ENCODE assay signal across 8 cellular contexts in the genomic region with DNA sequence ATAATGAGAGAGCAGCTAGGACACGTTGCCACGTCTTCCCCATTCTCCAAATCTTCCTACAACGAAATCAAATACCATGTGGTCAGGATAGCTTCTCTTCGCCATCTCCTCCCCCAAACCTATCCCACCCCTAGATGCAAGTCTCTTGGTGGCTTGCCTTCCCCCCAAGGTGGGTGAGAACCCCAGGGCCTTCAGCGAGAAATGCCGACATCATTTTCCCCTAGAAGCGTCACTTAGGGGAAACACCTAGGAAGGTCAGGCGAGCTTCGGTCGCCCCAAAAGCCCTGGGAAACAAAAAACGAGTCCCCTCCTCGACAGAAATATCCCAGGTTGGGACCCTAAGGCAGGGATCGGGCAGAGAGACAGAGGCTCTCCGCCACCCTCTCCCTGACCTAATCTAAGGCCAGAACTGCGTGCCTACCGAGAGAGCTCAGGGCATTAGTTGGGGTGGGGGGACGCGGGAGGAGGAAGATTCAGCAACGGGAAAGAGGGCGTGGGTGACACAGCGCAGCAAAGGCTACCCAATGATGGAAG. TPM values are rescaled to one million over a fixed set of nuclear protein-coding genes. Genes with fewer than 3 reads are reported as not detected.
DNase-seq lines count a peak whose midpoint lies in the region; ATAC-seq and TF ChIP-seq lines count a peak whose summit lies in the region.

No MANE protein-coding gene starts in this region.

- H3K9ac ChIP-seq in iPS-18a (ENCODE audit: low read length) (peak overlapping the region; percentile 80), subcutaneous abdominal adipose tissue (ENCODE audit: low read length in 5 of 5) (peak overlapping the region; percentile 77 to 96 (median 85))

- POLR2A ChIA-PET in CD8-positive, alpha-beta T cell (lab: Charles Lee): interaction anchor here (0.6 to 3.1 kb wide), 15 partner anchors 22 to 915 kb away, joined by 3 to 17 read pairs (median 6); no protein-coding TSS in a partner anchor
- POLR2A ChIA-PET in activated CD4-positive, alpha-beta memory T cell treated with anti-CD3 and anti-CD28 coated beads, Interleukin-2, amount 10 ng/mL, durations not matched to agents 7 days and 5 days (lab: Charles Lee): interaction anchor here (0.7 to 3.4 kb wide), 22 partner anchors 10 to 1317 kb away, joined by 3 to 26 read pairs (median 4); partner anchors contain the start of genes CAPN7, NR2C2 and PLCL2

- H3K4me3 ChIP-seq in CD8-positive, alpha-beta T cell (ENCODE audit: low read depth, low read length): peak overlapping the region; percentile 72
- H3K4me3 ChIP-seq in iPS-18a (ENCODE audit: low read length): peak overlapping the region; percentile 93
- peak overlapping the region; percentile 91 to 99 (median 92) for H3K4me3 ChIP-seq in subcutaneous abdominal adipose tissue (ENCODE audit: low read depth in 1 of 5, low read length in 5 of 5)

- H3K27me3 ChIP-seq in CD8-positive, alpha-beta T cell (ENCODE audit: insufficient read depth, low read length): no peaks in the 10 kb centered on the region
- H3K27me3 ChIP-seq in iPS-18a (ENCODE audit: control insufficient read depth, insufficient read depth, low read length): no peaks in the 10 kb centered on the region
- no peaks in the 10 kb centered on the region for H3K27me3 ChIP-seq in subcutaneous abdominal adipose tissue (ENCODE audit: control insufficient read depth in 5 of 5, insufficient read depth in 4 of 5, low read length in 5 of 5)

- H3K9me3 Mint-ChIP-seq in CD8-positive, alpha-beta T cell: no peaks in the 10 kb centered on the region
- H3K9me3 Mint-ChIP-seq in activated CD4-positive, alpha-beta memory T cell treated with anti-CD3 and anti-CD28 coated beads, Interleukin-2, amount 10 ng/mL, durations not matched to agents 7 days and 5 days: no peaks in the 10 kb centered on the region

- peak in 2 of 7 experiments; percentile 12 to 28 for DNase-seq in CD8-positive, alpha-beta T cell
- DNase-seq in activated CD4-positive, alpha-beta memory T cell treated with anti-CD3 and anti-CD28 coated beads, Interleukin-2, amount 10 ng/mL, durations not matched to agents 7 days and 5 days: peak; percentile 23
- no peak for DNase-seq in GM20000 (ENCODE audit: low spot score)
- DNase-seq in AG20443 (ENCODE audit: low spot score): no peak
- no peak for DNase-seq in NCI-H510A (lab: John Stamatoyannopoulos, UW)

- no peak for TF ChIP-seq CTCF in CD8-positive, alpha-beta T cell (IDR thresholded peaks at IDR 0.05)
- TF ChIP-seq CTCF in GM20000 (IDR thresholded peaks at IDR 0.05; ENCODE audit: extremely low read depth, missing control alignments): no peak

- peaks cover 33% of the 10 kb centered on the region for H3K36me3 Mint-ChIP-seq in CD8-positive, alpha-beta T cell
- peaks cover 11% of the 10 kb centered on the region for H3K36me3 Mint-ChIP-seq in activated CD4-positive, alpha-beta memory T cell treated with anti-CD3 and anti-CD28 coated beads, Interleukin-2, amount 10 ng/mL, durations not matched to agents 7 days and 5 days (ENCODE audit: low read depth)

- no peak for ATAC-seq in CD8-positive, alpha-beta T cell
- peak; percentile 3 for ATAC-seq in HG02588 (IDR thresholded peaks at IDR 0.05; ENCODE audit: unreplicated experiment)

- H3K36me3 ChIP-seq in CD8-positive, alpha-beta T cell (ENCODE audit: insufficient read depth, low read length): no peaks in the 10 kb centered on the region
- H3K36me3 ChIP-seq in iPS-18a (ENCODE audit: control insufficient read depth, low read depth, low read length): peaks cover 15% of the 10 kb centered on the region
- peaks cover 10 to 16% (median 14%) of the 10 kb centered on the region in 5 donors for H3K36me3 ChIP-seq in subcutaneous abdominal adipose tissue (ENCODE audit: control insufficient read depth in 5 of 5, insufficient read depth in 5 of 5, low read length in 5 of 5)

- intact Hi-C loops in CD8-positive, alpha-beta T cell (cut with DNase I, micrococcal nuclease): loop anchor here (1.0 to 10.0 kb wide), 8 partner anchors 249 to 1612 kb away; partner anchors contain the start of genes EAF1 (in 2 of the 2), METTL6 (in 2 of the 2), PLCL2 (in 2 of the 2) and BTD (in 1 of the 2)

- peak overlapping the region; percentile 100 for H3K4me3 Mint-ChIP-seq in CD8-positive, alpha-beta T cell
- peak overlapping the region; percentile 96 for H3K4me3 Mint-ChIP-seq in activated CD4-positive, alpha-beta memory T cell treated with anti-CD3 and anti-CD28 coated beads, Interleukin-2, amount 10 ng/mL, durations not matched to agents 7 days and 5 days

- H3K27ac ChIP-seq in CD8-positive, alpha-beta T cell (ENCODE audit: low read depth, low read length): peak overlapping the region; percentile 92
- H3K27ac ChIP-seq in iPS-18a (ENCODE audit: low read length) (peak overlapping the region; percentile 50), subcutaneous abdominal adipose tissue (ENCODE audit: low read depth, low read length) (peak overlapping the region; percentile 81)

- H3K27ac Mint-ChIP-seq in CD8-positive, alpha-beta T cell: peak overlapping the region; percentile 99
- peak overlapping the region; percentile 93 for H3K27ac Mint-ChIP-seq in activated CD4-positive, alpha-beta memory T cell treated with anti-CD3 and anti-CD28 coated beads, Interleukin-2, amount 10 ng/mL, durations not matched to agents 7 days and 5 days

- no peaks in the 10 kb centered on the region for H3K27me3 Mint-ChIP-seq in CD8-positive, alpha-beta T cell (ENCODE audit: low read depth)
- no peaks in the 10 kb centered on the region for H3K27me3 Mint-ChIP-seq in activated CD4-positive, alpha-beta memory T cell treated with anti-CD3 and anti-CD28 coated beads, Interleukin-2, amount 10 ng/mL, durations not matched to agents 7 days and 5 days

- peaks cover 21% of the 10 kb centered on the region for H3K4me1 ChIP-seq in CD8-positive, alpha-beta T cell (ENCODE audit: insufficient read depth, low read length)
- H3K4me1 ChIP-seq in iPS-18a (ENCODE audit: control insufficient read depth, low read depth, low read length) (peaks cover 6% of the 10 kb centered on the region), subcutaneous abdominal adipose tissue (ENCODE audit: control insufficient read depth in 5 of 5, insufficient read depth in 5 of 5, low read length in 5 of 5) (peaks cover 10 to 47% (median 33%) of the 10 kb centered on the region in 5 donors)

- H3K9me3 ChIP-seq in CD8-positive, alpha-beta T cell (ENCODE audit: low read length): no peaks in the 10 kb centered on the region
- H3K9me3 ChIP-seq in iPS-18a (ENCODE audit: control insufficient read depth, low read depth, low read length) (no peaks in the 10 kb centered on the region), subcutaneous abdominal adipose tissue (ENCODE audit: control insufficient read depth in 5 of 5, low read length in 5 of 5) (no peaks in the 10 kb centered on the region)

- CTCF ChIA-PET in CD8-positive, alpha-beta T cell (lab: Charles Lee): interaction anchor here (1.0 to 9.2 kb wide), 10 partner anchors 11 to 286 kb away, joined by 3 to 88 read pairs (median 4); no protein-coding TSS in a partner anchor
- CTCF ChIA-PET in activated CD4-positive, alpha-beta memory T cell treated with anti-CD3 and anti-CD28 coated beads, Interleukin-2, amount 10 ng/mL, durations not matched to agents 7 days and 5 days (lab: Charles Lee): interaction anchor here (0.6 to 7.8 kb wide), 15 partner anchors 15 to 1665 kb away, joined by 3 to 75 read pairs (median 6); no protein-coding TSS in a partner anchor

- H3K4me1 Mint-ChIP-seq in CD8-positive, alpha-beta T cell (ENCODE audit: low read depth): peaks cover 47% of the 10 kb centered on the region
- peaks cover 44% of the 10 kb centered on the region for H3K4me1 Mint-ChIP-seq in activated CD4-positive, alpha-beta memory T cell treated with anti-CD3 and anti-CD28 coated beads, Interleukin-2, amount 10 ng/mL, durations not matched to agents 7 days and 5 days

RNA-seq across cellular contexts. Expression of gene DPH3, which starts 0.5 kb away (rescaled TPM):
- 10 to 100 TPM in 1 of 2 experiments, 1 to 10 TPM in 1; 9.7 to 13.9 TPM for total RNA-seq in CD8-positive, alpha-beta T cell
- 10 to 100 TPM; 16.7 to 19.8 TPM for total RNA-seq in activated CD4-positive, alpha-beta memory T cell treated with anti-CD3 and anti-CD28 coated beads, Interleukin-2, amount 10 ng/mL, durations not matched to agents 7 days and 5 days

RNA-seq across cellular contexts. Expression of gene OXNAD1, which starts 0.8 kb away (rescaled TPM):
- 100 to 1,000 TPM; 156 TPM for total RNA-seq in CD8-positive, alpha-beta T cell
- total RNA-seq in activated CD4-positive, alpha-beta memory T cell treated with anti-CD3 and anti-CD28 coated beads, Interleukin-2, amount 10 ng/mL, durations not matched to agents 7 days and 5 days: 10 to 100 TPM; 26.9 to 27.1 TPM

Comparison
In these comparisons a context has a peak if more than half of its experiments do, and no peak if none do; other contexts are left out.
1. RNA of gene OXNAD1, which starts 0.8 kb away (total RNA-seq): 156 TPM in CD8-positive, alpha-beta T cell; 26.9 to 27.1 TPM in activated CD4-positive, alpha-beta memory T cell treated with anti-CD3 and anti-CD28 coated beads, Interleukin-2, amount 10 ng/mL, durations not matched to agents 7 days and 5 days; every median in the first group is over 4 times any median in the second.
2. Peak in every context shown above with its lines, with median percentiles within 50 percentile points of each other: H3K27ac ChIP-seq and H3K4me3 ChIP-seq.